Comparison of ENCODE assay signal across 18 cellular contexts in genomic region chr1:150076066-150076465, GRCh38. TPM values are rescaled to one million over a fixed set of nuclear protein-coding genes. Genes with fewer than 3 reads are reported as not detected.
DNase-seq lines count a peak whose midpoint lies in the region; ATAC-seq, FAIRE-seq and TF ChIP-seq lines count a peak whose summit lies in the region.
"Had no signal": no experiment of that assay in that cellular context is flagged by ENCODE, and none has a peak within 500 bp of the region (broad histone marks: within the 10 kb centered on the region; RNA-seq: fewer than 3 reads in every experiment).

No MANE protein-coding gene starts in this region.

- no peak for TF ChIP-seq CTCF in GM13977 (IDR thresholded peaks at IDR 0.05; ENCODE audit: extremely low read depth, insufficient read depth, missing control alignments)
- TF ChIP-seq CTCF in GM12878 (IDR thresholded peaks at IDR 0.05 in 2 of 3, conservative IDR thresholded peaks at IDR 0.05 in 1 of 3; ENCODE audit: control insufficient read depth in 2 of 3, extremely low read depth in 1 of 3, insufficient read depth in 1 of 3, low read depth in 3 of 3, low read length in 3 of 3), result no peak
- TF ChIP-seq CTCF in PC-9 (conservative IDR thresholded peaks at IDR 0.05), result no peak
- TF ChIP-seq CTCF in WTC11 (IDR thresholded peaks at IDR 0.05), result no peak

- no peaks in the 10 kb centered on the region for H3K9me3 Mint-ChIP-seq in activated CD8-positive, alpha-beta memory T cell treated with anti-CD3 and anti-CD28 coated beads, Interleukin-2, amount 10 ng/mL, durations not matched to agents 7 days and 5 days (ENCODE audit: low read depth)
- no peaks in the 10 kb centered on the region for H3K9me3 Mint-ChIP-seq in stimulated activated effector memory CD8-positive, alpha-beta T cell treated with anti-CD3 and anti-CD28 coated beads, Interleukin-12 subunit alpha, Interleukin-12 subunit beta, amount 100 ng/mL, for 72 hours
- no peaks in the 10 kb centered on the region for H3K9me3 Mint-ChIP-seq in WTC11

- H3K4me3 ChIP-seq in GM12878 (no peak overlapping the region), PC-9 (no peak overlapping the region)
- H3K4me3 ChIP-seq: A549 had no signal

- DNase-seq in activated CD8-positive, alpha-beta memory T cell treated with anti-CD3 and anti-CD28 coated beads, Interleukin-2, amount 10 ng/mL, durations not matched to agents 7 days and 5 days, result peak; percentile 47
- no peak for DNase-seq in activated CD8-positive, alpha-beta memory T cell treated with anti-CD3 and anti-CD28 coated beads, Interleukin-2, amount 50 U/mL, for 4 hours
- DNase-seq in GM13977 (ENCODE audit: low spot score) (peak; percentile 28), GM12878 (ENCODE audit: low read depth, low spot score) (peak; percentile 12), PC-9 (no peak), WTC11 (ENCODE audit: low spot score) (no peak)
- DNase-seq in stimulated activated effector memory CD8-positive, alpha-beta T cell treated with anti-CD3 and anti-CD28 coated beads, Interleukin-12 subunit alpha, Interleukin-12 subunit beta, amount 100 ng/mL, for 72 hours (ENCODE audit: low spot score in 2 of 2), result no peak
- DNase-seq: KG1, NCI-H1417 treated with DMSO at 0.1 percent for 48 hours, NCI-H2029 treated with DMSO at 0.1 percent for 48 hours, NCI-H510A, NCI-H82 had no signal

- no peak overlapping the region for H3K27ac Mint-ChIP-seq in activated CD8-positive, alpha-beta memory T cell treated with anti-CD3 and anti-CD28 coated beads, Interleukin-2, amount 10 ng/mL, durations not matched to agents 7 days and 5 days
- H3K27ac Mint-ChIP-seq in stimulated activated effector memory CD8-positive, alpha-beta T cell treated with anti-CD3 and anti-CD28 coated beads, Interleukin-12 subunit alpha, Interleukin-12 subunit beta, amount 100 ng/mL, for 72 hours, result no peak overlapping the region
- no peak overlapping the region for H3K27ac Mint-ChIP-seq in WTC11

- TF ChIP-seq RAD21 in GM12878 (IDR thresholded peaks at IDR 0.05; ENCODE audit: insufficient read depth, low read depth, low read length), result no peak

- H3K4me1 ChIP-seq in GM12878 (ENCODE audit: control insufficient read depth, insufficient read depth, low read length) (peaks cover 3% of the 10 kb centered on the region; the same call in 1 of the 2 replicates), PC-9 (replicated peaks; ENCODE audit: insufficient read depth) (no peaks in the 10 kb centered on the region)
- H3K4me1 ChIP-seq: A549 had no signal

- no peaks in the 10 kb centered on the region for H4K20me1 ChIP-seq in GM12878 (ENCODE audit: control insufficient read depth, insufficient read depth)
- no peaks in the 10 kb centered on the region for H4K20me1 ChIP-seq in PC-9 (ENCODE audit: insufficient read depth)

- H2AFZ ChIP-seq in GM12878 (ENCODE audit: control insufficient read depth, low read depth, low read length) (no peak overlapping the region), PC-9 (no peak overlapping the region)

- no peaks in the 10 kb centered on the region for H3F3A ChIP-seq in PC-9 (ENCODE audit: insufficient read depth, low read depth)

- H3K4me1 Mint-ChIP-seq in activated CD8-positive, alpha-beta memory T cell treated with anti-CD3 and anti-CD28 coated beads, Interleukin-2, amount 10 ng/mL, durations not matched to agents 7 days and 5 days, result peaks cover 14% of the 10 kb centered on the region
- H3K4me1 Mint-ChIP-seq in stimulated activated effector memory CD8-positive, alpha-beta T cell treated with anti-CD3 and anti-CD28 coated beads, Interleukin-12 subunit alpha, Interleukin-12 subunit beta, amount 100 ng/mL, for 72 hours, result no peaks in the 10 kb centered on the region
- H3K4me1 Mint-ChIP-seq in WTC11, result no peaks in the 10 kb centered on the region

- H3K36me3 ChIP-seq in GM12878 (ENCODE audit: control insufficient read depth in 2 of 2, insufficient read depth in 2 of 2, low read length in 1 of 2), result peaks cover 0 to 9% of the 10 kb centered on the region in 2 experiments; a peak in 1 of 4 replicates
- peaks cover 19% of the 10 kb centered on the region; the same call in 1 of the 2 replicates for H3K36me3 ChIP-seq in PC-9 (ENCODE audit: low read depth)

- FAIRE-seq in GM12878 (lab: Jason Lieb, UNC), result no peak
- FAIRE-seq: A549, GM12891, H54 had no signal

- H3K4me2 ChIP-seq in GM12878 (ENCODE audit: control insufficient read depth, insufficient read depth), result no peak overlapping the region
- no peak overlapping the region for H3K4me2 ChIP-seq in PC-9
- H3K4me2 ChIP-seq: A549 had no signal

- H3K9ac ChIP-seq in GM12878 (ENCODE audit: control insufficient read depth, insufficient read depth, low read length), result no peak overlapping the region

- SMC1A ChIA-PET in GM12878 (lab: Charles Lee; ENCODE audit: uncharacterized antibody, unreplicated experiment), result interaction anchor here (0.6 to 11.0 kb wide), 5 partner anchors 10 to 900 kb away, joined by 3 to 338 read pairs (median 3); no protein-coding TSS in a partner anchor

- TF ChIP-seq EP300 in GM12878 (IDR thresholded peaks at IDR 0.05; ENCODE audit: borderline replicate concordance in 1 of 2, control insufficient read depth in 1 of 2, low read depth in 2 of 2, low read length in 2 of 2), result no peak

- no peaks in the 10 kb centered on the region for H3K27me3 Mint-ChIP-seq in activated CD8-positive, alpha-beta memory T cell treated with anti-CD3 and anti-CD28 coated beads, Interleukin-2, amount 10 ng/mL, durations not matched to agents 7 days and 5 days
- H3K27me3 Mint-ChIP-seq in WTC11 (ENCODE audit: low read depth), result no peaks in the 10 kb centered on the region

- no peaks in the 10 kb centered on the region for H3K9me2 ChIP-seq in PC-9 (ENCODE audit: insufficient read depth)

- ATAC-seq in activated CD8-positive, alpha-beta memory T cell treated with anti-CD3 and anti-CD28 coated beads, Interleukin-2, amount 10 ng/mL, durations not matched to agents 7 days and 5 days, result peak; percentile 69
- ATAC-seq in GM12878 (peak; percentile 72), WTC11 (no peak), GM18858 (IDR thresholded peaks at IDR 0.05; ENCODE audit: unreplicated experiment) (no peak)
- peak; percentile 70 for ATAC-seq in stimulated activated effector memory CD8-positive, alpha-beta T cell treated with anti-CD3 and anti-CD28 coated beads, Interleukin-12 subunit alpha, Interleukin-12 subunit beta, amount 100 ng/mL, for 72 hours
- ATAC-seq: A549, Panc1 had no signal

- CTCF ChIA-PET in activated CD8-positive, alpha-beta memory T cell treated with anti-CD3 and anti-CD28 coated beads, Interleukin-2, amount 10 ng/mL, durations not matched to agents 7 days and 5 days (lab: Charles Lee), result interaction anchor here (7.1 to 20.3 kb wide), 2 partner anchors 86 to 111 kb away, joined by 80 to 424 read pairs; partner anchors contain the start of gene PLEKHO1
- CTCF ChIA-PET in GM12878 (lab: Yijun Ruan, JAX), result interaction anchor here (14.7 kb wide), 1 partner anchor 88 kb away, joined by 577 read pairs; no protein-coding TSS in a partner anchor
- CTCF ChIA-PET in PC-9 (lab: Charles Lee), result no interaction called here
- CTCF ChIA-PET in WTC11 (lab: Charles Lee), result no interaction called here

- in situ Hi-C loops in GM13977 (cut with MboI; ENCODE audit: low pct_unique_long_range_greater_than_20kb, low sequenced_read_pairs, unreplicated experiment), result no loop called here
- in situ Hi-C loops in GM12878 (cut with MboI), result no loop called here

- RAD21 ChIA-PET in GM12878 (lab: Charles Lee; ENCODE audit: unreplicated experiment), result interaction anchor here (0.9 to 12.0 kb wide), 2 partner anchors 86 to 111 kb away, joined by 3 to 287 read pairs; no protein-coding TSS in a partner anchor

- POLR2A ChIA-PET in GM12878 (lab: Charles Lee) (interaction anchor here (1.1 to 1.2 kb wide), 2 partner anchors 65 to 86 kb away, joined by 3 read pairs; no protein-coding TSS in a partner anchor), PC-9 (lab: Charles Lee; ENCODE audit: unreplicated experiment) (no interaction called here), WTC11 (lab: Charles Lee) (no interaction called here)

- BruUV-seq in GM12878 (replicated peaks; lab: Mats Ljungman, UMichigan) (no TSS peak), PC-9 (replicated peaks; lab: Mats Ljungman, UMichigan) (no TSS peak)

- H3K27ac ChIP-seq in GM12878 (ENCODE audit: control insufficient read depth, insufficient read depth) (no peak overlapping the region), PC-9 (no peak overlapping the region)
- H3K27ac ChIP-seq: A549, C4-2B had no signal

- no peaks in the 10 kb centered on the region for H3K9me3 ChIP-seq in GM12878 (replicated peaks; ENCODE audit: control insufficient read depth, insufficient read depth, low read length)
- no peaks in the 10 kb centered on the region for H3K9me3 ChIP-seq in PC-9 (ENCODE audit: insufficient read depth, low read depth)
- H3K9me3 ChIP-seq: A549 had no signal

- peaks cover 33% of the 10 kb centered on the region for H3K36me3 Mint-ChIP-seq in activated CD8-positive, alpha-beta memory T cell treated with anti-CD3 and anti-CD28 coated beads, Interleukin-2, amount 10 ng/mL, durations not matched to agents 7 days and 5 days
- peaks cover 86% of the 10 kb centered on the region for H3K36me3 Mint-ChIP-seq in stimulated activated effector memory CD8-positive, alpha-beta T cell treated with anti-CD3 and anti-CD28 coated beads, Interleukin-12 subunit alpha, Interleukin-12 subunit beta, amount 100 ng/mL, for 72 hours
- peaks cover 28% of the 10 kb centered on the region for H3K36me3 Mint-ChIP-seq in WTC11

- TF ChIP-seq POLR2A in GM12878 (IDR thresholded peaks at IDR 0.05; ENCODE audit: low read depth, low read length), result no peak

- H3K4me3 Mint-ChIP-seq in activated CD8-positive, alpha-beta memory T cell treated with anti-CD3 and anti-CD28 coated beads, Interleukin-2, amount 10 ng/mL, durations not matched to agents 7 days and 5 days, result no peak overlapping the region
- no peak overlapping the region for H3K4me3 Mint-ChIP-seq in stimulated activated effector memory CD8-positive, alpha-beta T cell treated with anti-CD3 and anti-CD28 coated beads, Interleukin-12 subunit alpha, Interleukin-12 subunit beta, amount 100 ng/mL, for 72 hours
- H3K4me3 Mint-ChIP-seq in WTC11, result no peak overlapping the region

- WGBS in GM12878 (ENCODE audit: insufficient coverage, insufficient replicate concordance, low lambda C conversion rate, missing lambda C conversion rate), result 3% methylated on average over 2 of the region's 2 CpGs

- intact Hi-C loops in GM12878 (cut with micrococcal nuclease; ENCODE audit: unreplicated experiment), result no loop called here
- intact Hi-C loops in PC-9 (cut with micrococcal nuclease; ENCODE audit: unreplicated experiment), result no loop called here

- H3K79me2 ChIP-seq in GM12878 (ENCODE audit: control insufficient read depth, insufficient read depth, low read length), result no peaks in the 10 kb centered on the region
- no peaks in the 10 kb centered on the region for H3K79me2 ChIP-seq in PC-9 (ENCODE audit: low read depth)

- H3K27me3 ChIP-seq in GM12878 (replicated peaks in 1 of 2; ENCODE audit: control insufficient read depth in 2 of 2, insufficient read depth in 2 of 2, low read length in 1 of 2), result no peaks in the 10 kb centered on the region
- no peaks in the 10 kb centered on the region for H3K27me3 ChIP-seq in PC-9 (ENCODE audit: insufficient read depth, low read depth)

RNA-seq across cellular contexts. Expression of gene VPS45, which starts 8.5 kb away (rescaled TPM):
- 10 to 100 TPM; 34.7 to 35.9 TPM for total RNA-seq in activated CD8-positive, alpha-beta memory T cell treated with anti-CD3 and anti-CD28 coated beads, Interleukin-2, amount 10 ng/mL, durations not matched to agents 7 days and 5 days
- total RNA-seq in GM12878 (2013; cell fraction: nucleolus; rRNA removed), result 160 and 169 TPM in 2 replicates
- total RNA-seq in GM12878 (2014; rRNA removed) (29.3 and 32.7 TPM in 2 replicates), GM12878 (2014; rRNA removed; fragmentation: Illumina TruSeq; extraction: Trizol) (38.0 and 38.4 TPM in 2 replicates), GM12878 (2021) (25.5 and 28.4 TPM in 2 replicates), PC-9 (2021) (27.8 and 30.3 TPM in 2 replicates), WTC11 (2021) (26.1 to 28.2 TPM (median 27.3 TPM) in 3 replicates)
- polyA plus RNA-seq in GM12878 (2011; ENCODE audit: low read depth), result 12.9 TPM
- polyA plus RNA-seq in GM12878 (2011; rRNA removed) (44.9 and 62.1 TPM in 2 replicates), GM12878 (2014; fragmentation: Illumina TruSeq; extraction: Trizol) (42.5 and 61.4 TPM in 2 replicates), GM12878 (2014; fragmentation: Nextera tagmentation; extraction: Ambion mirVana) (10 to 100 TPM; 24.4 to 28.7 TPM), GM12878 (2014; rRNA removed) (27.3 and 31.0 TPM in 2 replicates), GM12878 (2016; fragmentation: Nextera tagmentation; extraction: Ambion mirVana) (10 to 100 TPM; 46.7 to 48.7 TPM)
- polyA plus RNA-seq in GM12878 (2011; cell fraction: cytosol; rRNA removed), result 18.4 and 20.7 TPM in 2 replicates
- 74.4 and 75.6 TPM in 2 replicates for polyA plus RNA-seq in GM12878 (2011; cell fraction: nucleus; rRNA removed)
- polyA plus RNA-seq in GM12878 (2012), result 17.4 and 24.6 TPM in 2 replicates
- 22.0 and 34.3 TPM in 2 replicates for polyA minus RNA-seq in GM12878 (2011; rRNA and poly(A)+ RNA removed)
- 4.3 and 11.5 TPM in 2 replicates for polyA minus RNA-seq in GM12878 (2011; cell fraction: cytosol; rRNA and poly(A)+ RNA removed)
- polyA minus RNA-seq in GM12878 (2011; cell fraction: nucleus; rRNA and poly(A)+ RNA removed), result 43.2 and 51.1 TPM in 2 replicates

Comparison
In these comparisons a context has a peak if more than half of its experiments do, and no peak if none do; other contexts are left out.
1. DNase-seq: peak in activated CD8-positive, alpha-beta memory T cell treated with anti-CD3 and anti-CD28 coated beads, Interleukin-2, amount 10 ng/mL, durations not matched to agents 7 days and 5 days (single experiment), GM13977 (single experiment) and GM12878 (single experiment); none in activated CD8-positive, alpha-beta memory T cell treated with anti-CD3 and anti-CD28 coated beads, Interleukin-2, amount 50 U/mL, for 4 hours (single experiment), stimulated activated effector memory CD8-positive, alpha-beta T cell treated with anti-CD3 and anti-CD28 coated beads, Interleukin-12 subunit alpha, Interleukin-12 subunit beta, amount 100 ng/mL, for 72 hours (0 of 2), PC-9 (0 of 2) and WTC11 (single experiment).
2. ATAC-seq: peak in activated CD8-positive, alpha-beta memory T cell treated with anti-CD3 and anti-CD28 coated beads, Interleukin-2, amount 10 ng/mL, durations not matched to agents 7 days and 5 days (single experiment), GM12878 (single experiment) and stimulated activated effector memory CD8-positive, alpha-beta T cell treated with anti-CD3 and anti-CD28 coated beads, Interleukin-12 subunit alpha, Interleukin-12 subunit beta, amount 100 ng/mL, for 72 hours (single experiment); none in WTC11 (single experiment) and GM18858 (single experiment).
3. CTCF ChIA-PET loops: an anchor here in activated CD8-positive, alpha-beta memory T cell treated with anti-CD3 and anti-CD28 coated beads, Interleukin-2, amount 10 ng/mL, durations not matched to agents 7 days and 5 days (7.1 to 20.3 kb wide) and GM12878 (14.7 kb wide); none called in PC-9 and WTC11.